7 cellular contexts compared by ENCODE assay signal in genomic region chr3:9749663-9750555, GRCh38. TPM values are rescaled to one million over a fixed set of nuclear protein-coding genes. Genes with fewer than 3 reads are reported as not detected.
A peak's percentile ranks its signal among the peaks of the same experiment; 100 is the strongest.
DNase-seq lines count a peak whose midpoint lies in the region; ATAC-seq, FAIRE-seq and TF ChIP-seq lines count a peak whose summit lies in the region.

TSS of gene OGG1 (plus strand) at chr3:9749952. CDS start at chr3:9750287, 335 bp downstream.

- peak within 1 kb of the TSS; percentile 88 for H3K27ac ChIP-seq in hepatocyte

- TF ChIP-seq CTCF in astrocyte of the cerebellum (IDR thresholded peaks at IDR 0.05; ENCODE audit: low read depth, low read length, missing control alignments) (no peak), hepatocyte (IDR thresholded peaks at IDR 0.05; ENCODE audit: poor library complexity) (no peak)

- H3K4me1 ChIP-seq in hepatocyte (ENCODE audit: insufficient read depth), result peaks cover 8% of the 10 kb centered on the region

- 1% methylated on average over 35 of the region's 58 CpGs for WGBS in hepatocyte (ENCODE audit: low lambda C conversion rate, missing lambda C conversion rate)

- H4K20me1 ChIP-seq in hepatocyte (ENCODE audit: insufficient read depth, poor library complexity, severe bottlenecking), result no peaks in the 10 kb centered on the region

- H3K9me3 ChIP-seq in hepatocyte (ENCODE audit: low read depth), result no peaks in the 10 kb centered on the region

- H3K4me3 ChIP-seq in astrocyte of the cerebellum (ENCODE audit: low read depth, low read length) (peak within 1 kb of the TSS; percentile 84), hepatocyte (peak within 1 kb of the TSS; percentile 42)

- peak; percentile 90 for ATAC-seq in HG02981 (IDR thresholded peaks at IDR 0.05; ENCODE audit: unreplicated experiment)

- peak; percentile 98 for DNase-seq in GM18507 (ENCODE audit: extremely low spot score, insufficient read length, low read depth)
- DNase-seq in NCI-H2029 treated with DMSO at 0.1 percent for 48 hours (lab: John Stamatoyannopoulos, UW), result peak; percentile 96
- peak; percentile 92 for DNase-seq in T-helper 9 cell
- DNase-seq in astrocyte of the cerebellum (ENCODE audit: low read depth), result peak; percentile 97
- DNase-seq in hepatocyte (ENCODE audit: low spot score), result peak; percentile 99
- peak; percentile 97 for DNase-seq in retina

- peak; percentile 95 for FAIRE-seq in GM18507 (lab: Jason Lieb, UNC)

- H2AFZ ChIP-seq in hepatocyte, result peak within 1 kb of the TSS; percentile 48

- in situ Hi-C loops in astrocyte of the cerebellum (cut with HindIII; ENCODE audit: low sequenced_read_pairs), result no loop called here

- H3K4me2 ChIP-seq in hepatocyte, result peak within 1 kb of the TSS; percentile 91

- H3K36me3 ChIP-seq in hepatocyte (replicated peaks; ENCODE audit: insufficient read depth, low read depth), result no peaks in the 10 kb centered on the region

- H3K27me3 ChIP-seq in hepatocyte, result no peaks in the 10 kb centered on the region

- H3K79me2 ChIP-seq in hepatocyte, result peaks cover 24% of the 10 kb centered on the region

- no peaks in the 10 kb centered on the region for H3K9me2 ChIP-seq in hepatocyte (replicated peaks; ENCODE audit: insufficient read depth)

RNA-seq across cellular contexts. Expression of gene OGG1, which starts in this region (rescaled TPM):
- 34.7 and 38.7 TPM in 2 replicates for total RNA-seq in hepatocyte
- polyA plus RNA-seq in hepatocyte, result 43.2 and 48.9 TPM in 2 replicates

Comparison
In these comparisons a context has a peak if more than half of its experiments do, and no peak if none do; other contexts are left out.
1. Peak in every context shown above with its lines: DNase-seq, ATAC-seq, H3K4me3 ChIP-seq and H3K27ac ChIP-seq.